ENCODE assay signal across 26 cellular contexts in the genomic region with DNA sequence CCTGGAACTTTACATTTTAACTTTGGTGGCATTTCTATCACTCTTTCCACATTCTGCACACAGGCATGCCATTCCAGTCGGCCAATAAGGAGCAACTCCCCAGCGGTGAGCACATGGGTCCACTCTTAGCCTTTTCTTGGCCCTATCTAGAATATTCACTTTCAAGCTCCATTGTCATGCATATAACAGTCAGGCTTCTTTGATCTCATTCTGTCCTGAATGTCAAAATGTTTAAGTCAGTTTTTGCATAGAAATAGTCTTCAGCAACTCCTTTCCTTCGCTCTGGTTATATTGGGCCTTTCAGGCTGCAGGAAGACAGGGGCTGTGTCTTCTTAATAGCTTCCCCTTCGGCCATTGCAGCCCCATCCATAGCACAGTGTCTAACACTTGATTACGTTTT.
"Had no signal": no experiment of that assay in that cellular context is flagged by ENCODE, and none has a peak within 500 bp of the region (broad histone marks: within the 10 kb centered on the region; RNA-seq: fewer than 3 reads in every experiment).

No MANE protein-coding gene starts in this region.

- H2AFZ ChIP-seq: hepatocyte had no signal

- H3K27me3 ChIP-seq: gastroesophageal sphincter, hepatocyte, pancreas, right atrium auricular region, suprapubic skin, tibial artery, upper lobe of right lung had no signal

- H3K4me2 ChIP-seq: hepatocyte, smooth muscle cell had no signal

- H3K4me1 ChIP-seq: gastroesophageal sphincter, pancreas, psoas muscle, right atrium auricular region, suprapubic skin, tibial artery, upper lobe of right lung had no signal

- H3K36me3 ChIP-seq: gastroesophageal sphincter, pancreas, right atrium auricular region, suprapubic skin, tibial artery, upper lobe of right lung had no signal

- H3K4me3 ChIP-seq: gastroesophageal sphincter, hepatocyte, pancreas, psoas muscle, right atrium auricular region, smooth muscle cell, suprapubic skin, tibial artery, upper lobe of right lung had no signal

- H3K27ac ChIP-seq: gastroesophageal sphincter, hepatocyte, pancreas, psoas muscle, right atrium auricular region, suprapubic skin, tibial artery, upper lobe of right lung, VCaP had no signal

- H3K9me3 ChIP-seq: gastroesophageal sphincter, pancreas, psoas muscle, right atrium auricular region, suprapubic skin, tibial artery, upper lobe of right lung had no signal

- DNase-seq: activated CD4-positive, alpha-beta T cell treated with anti-CD3 and anti-CD28 coated beads for 48 hours; activated CD4-positive, alpha-beta T cell treated with anti-CD3 and anti-CD28 coated beads, Interleukin-2, amount 50 U/mL, for 48 hours; activated CD8-positive, alpha-beta memory T cell treated with anti-CD3 and anti-CD28 coated beads, Interleukin-2, amount 50 U/mL, for 4 hours; activated effector memory CD4-positive, alpha-beta T cell treated with anti-CD3 and anti-CD28 coated beads, Interleukin-2, amount 50 U/mL, for 16 hours; activated naive CD4-positive, alpha-beta T cell treated with anti-CD3 and anti-CD28 coated beads for 36 hours; activated naive CD8-positive, alpha-beta T cell treated with anti-CD3 and anti-CD28 coated beads, Interleukin-2, amount 50 U/mL, for 24 hours; activated T-cell treated with anti-CD3 and anti-CD28 coated beads, Interleukin-2, amount 50 U/mL, for 1 hour; amygdala; caudate nucleus; kidney; left colon; midbrain; naive thymus-derived CD4-positive, alpha-beta T cell; pancreas; psoas muscle; stimulated activated CD4-positive, alpha-beta T cell treated with anti-CD3 and anti-CD28 coated beads, Interleukin-1b, Interleukin-23, amount 100 ng/mL, for 48 hours; stimulated activated CD4-positive, alpha-beta T cell treated with anti-CD3 and anti-CD28 coated beads, Interleukin-4, amount 100 ng/mL, for 4 hours; stimulated activated CD8-positive, alpha-beta memory T cell treated with anti-CD3 and anti-CD28 coated beads, Interleukin-4, amount 100 ng/mL, for 48 hours; tibial artery; upper lobe of right lung had no signal

- H3K79me2 ChIP-seq: hepatocyte had no signal
